Comparison of ENCODE assay signal across 14 cellular contexts in the genomic region with DNA sequence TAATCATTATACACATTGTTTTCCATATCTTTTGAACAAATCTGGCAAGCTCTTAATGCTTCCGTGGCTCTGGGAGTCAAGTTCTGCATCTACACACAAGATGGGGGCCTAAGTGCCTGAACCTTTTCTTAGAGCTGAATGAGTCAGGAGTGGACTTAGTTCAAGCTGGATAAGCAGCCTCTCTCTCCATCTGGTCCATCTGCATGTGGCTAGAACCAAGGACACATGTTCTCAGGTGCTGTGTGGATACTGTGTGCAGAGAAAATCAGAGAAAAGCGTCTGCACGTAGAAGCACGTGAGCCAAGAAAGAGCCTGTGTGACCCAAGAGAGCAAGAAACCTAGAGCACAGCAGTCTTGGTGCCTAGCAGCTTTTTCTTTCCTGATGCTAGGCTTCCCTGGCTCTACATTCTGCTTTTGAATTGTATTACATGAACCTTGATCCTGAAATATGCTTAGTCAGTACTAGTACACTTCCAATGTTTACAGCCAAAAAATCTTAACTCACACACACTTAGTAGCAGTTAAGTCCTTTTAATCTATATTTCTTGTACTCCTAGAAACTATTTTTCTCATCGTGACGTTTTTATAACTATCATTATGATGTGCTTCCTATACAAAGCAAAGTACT.
DNase-seq lines count a peak whose midpoint lies in the region; ATAC-seq and TF ChIP-seq lines count a peak whose summit lies in the region.
"Had no signal": no experiment of that assay in that cellular context is flagged by ENCODE, and none has a peak within 500 bp of the region (broad histone marks: within the 10 kb centered on the region; RNA-seq: fewer than 3 reads in every experiment).

No MANE protein-coding gene starts in this region.

- no peaks in the 10 kb centered on the region for H3K4me1 ChIP-seq in gastroesophageal sphincter

- H3K4me3 ChIP-seq in fibroblast of villous mesenchyme (ENCODE audit: low read depth, low read length) = no peak overlapping the region
- H3K4me3 ChIP-seq in gastroesophageal sphincter = no peak overlapping the region

- no peak for TF ChIP-seq EP300 in gastroesophageal sphincter (IDR thresholded peaks at IDR 0.05)

- TF ChIP-seq POLR2A in gastroesophageal sphincter (IDR thresholded peaks at IDR 0.05) = no peak

- no peaks in the 10 kb centered on the region for H3K27me3 ChIP-seq in gastroesophageal sphincter

- 63 to 83% methylated on average over 6 of the region's 6 CpGs for WGBS in gastroesophageal sphincter (ENCODE audit: low coverage in 1 of 2), 2 donors

- TF ChIP-seq CTCF in fibroblast of villous mesenchyme (IDR thresholded peaks at IDR 0.05; ENCODE audit: insufficient read depth, low read depth, low read length) = no peak
- TF ChIP-seq CTCF in gastroesophageal sphincter (IDR thresholded peaks at IDR 0.05) = no peak

- ATAC-seq in gastroesophageal sphincter = no peak
- ATAC-seq: CD8-positive, alpha-beta T cell had no signal

- DNase-seq in NCI-H524 (lab: John Stamatoyannopoulos, UW) (peak; percentile 5 to 73), NCI-H524 treated with DMSO at 0.1 percent for 48 hours (lab: John Stamatoyannopoulos, UW) (no peak), NCI-H82 treated with DMSO at 0.1 percent for 48 hours (lab: John Stamatoyannopoulos, UW; ENCODE audit: unreplicated experiment) (peak; percentile 10), fibroblast of villous mesenchyme (ENCODE audit: low read depth) (peak; percentile 20), NCI-H2227 (lab: John Stamatoyannopoulos, UW; ENCODE audit: unreplicated experiment) (no peak)
- DNase-seq in effector CD4-positive, alpha-beta T cell = no peak
- DNase-seq: CD8-positive, alpha-beta T cell; COR-L47; DND-41; GDM1; HCEC 1CT; HFFc6 had no signal

- no peaks in the 10 kb centered on the region for H3K9me3 ChIP-seq in gastroesophageal sphincter

- no peaks in the 10 kb centered on the region for H3K36me3 ChIP-seq in gastroesophageal sphincter

- H3K27ac ChIP-seq in gastroesophageal sphincter = no peak overlapping the region
- H3K27ac ChIP-seq: 22Rv1 had no signal

Comparison
In these comparisons a context has a peak if more than half of its experiments do, and no peak if none do; other contexts are left out.
1. DNase-seq: peak in NCI-H524 (2 of 2), NCI-H82 treated with DMSO at 0.1 percent for 48 hours (single experiment) and fibroblast of villous mesenchyme (single experiment); none in NCI-H524 treated with DMSO at 0.1 percent for 48 hours (single experiment), effector CD4-positive, alpha-beta T cell (single experiment) and NCI-H2227 (single experiment).